Comparison of ENCODE assay signal across 8 cellular contexts in genomic region chr13:39263033-39263432, GRCh38.
DNase-seq lines count a peak whose midpoint lies in the region; ATAC-seq and TF ChIP-seq lines count a peak whose summit lies in the region.

No MANE protein-coding gene starts in this region.

- no peaks in the 10 kb centered on the region for H3K27me3 ChIP-seq in OCI-LY1 (ENCODE audit: insufficient read depth, low read length)

- peak; percentile 82 for ATAC-seq in GM19455 (IDR thresholded peaks at IDR 0.05; ENCODE audit: unreplicated experiment)
- peak; percentile 83 for ATAC-seq in HG03571 (IDR thresholded peaks at IDR 0.05; ENCODE audit: unreplicated experiment)

- H4K20me1 ChIP-seq in OCI-LY1 (ENCODE audit: insufficient read depth, low read length) = no peaks in the 10 kb centered on the region

- no peak overlapping the region for H3K27ac ChIP-seq in OCI-LY1 (ENCODE audit: low read depth, low read length, poor library complexity, severe bottlenecking)

- H3K36me3 ChIP-seq in OCI-LY1 (ENCODE audit: insufficient read depth, low read length) = no peaks in the 10 kb centered on the region

- no peak overlapping the region for H3K4me3 ChIP-seq in OCI-LY1 (ENCODE audit: low read depth, low read length, poor library complexity, severe bottlenecking)

- no peaks in the 10 kb centered on the region for H3F3A ChIP-seq in OCI-LY1 (ENCODE audit: insufficient read depth, low read length)

- H2AFZ ChIP-seq in OCI-LY1 (ENCODE audit: low read length) = no peak overlapping the region

- no peak overlapping the region for H3K9ac ChIP-seq in OCI-LY1 (ENCODE audit: low read length)

- no peaks in the 10 kb centered on the region for H3K4me1 ChIP-seq in OCI-LY1 (ENCODE audit: insufficient read depth, low read length, severe bottlenecking)

- H3K9me3 ChIP-seq in OCI-LY1 (ENCODE audit: low read length) = no peaks in the 10 kb centered on the region

- no peak overlapping the region for H3K4me2 ChIP-seq in OCI-LY1 (ENCODE audit: low read length)

- no peaks in the 10 kb centered on the region for H3K79me2 ChIP-seq in OCI-LY1 (ENCODE audit: insufficient read depth, low read length)

- DNase-seq in Daoy (ENCODE audit: low read depth) (peak; percentile 18), astrocyte of the hippocampus (ENCODE audit: low read depth, low spot score) (peak; percentile 50), iPS-NIHi7 (ENCODE audit: extremely low spot score) (peak; percentile 73), NCI-H510A treated with DMSO at 0.1 percent for 48 hours (lab: John Stamatoyannopoulos, UW) (no peak)
- DNase-seq in stimulated activated CD4-positive, alpha-beta T cell treated with anti-CD3 and anti-CD28 coated beads, Interleukin-4, amount 100 ng/mL, for 1 hour = peak; percentile 31

- TF ChIP-seq CTCF in OCI-LY1 (IDR thresholded peaks at IDR 0.05; ENCODE audit: low read length) = peak; percentile 70

- H3K9me2 ChIP-seq in OCI-LY1 (ENCODE audit: low read depth, low read length) = no peaks in the 10 kb centered on the region
